ENCODE assay signal across 2 cellular contexts in genomic region chr2:140650825-140651224, GRCh38.
TF ChIP-seq lines count a peak whose summit lies in the region.

No MANE protein-coding gene starts in this region.

TF ChIP-seq in IMR-90, 13 proteins besides CTCF, POLR2A, EP300 and RAD21 (continued from another document):
- TF ChIP-seq ELK1 (IDR thresholded peaks at IDR 0.05; ENCODE audit: borderline replicate concordance, low read depth, low read length) (no peak), MAZ (IDR thresholded peaks at IDR 0.05; ENCODE audit: borderline replicate concordance, low read depth, low read length) (no peak), MAFK (IDR thresholded peaks at IDR 0.05; ENCODE audit: low read depth, low read length) (no peak), RCOR1 (IDR thresholded peaks at IDR 0.05; ENCODE audit: insufficient replicate concordance, low read length) (no peak), NFE2L2 (IDR thresholded peaks at IDR 0.05; ENCODE audit: low read depth, low read length) (no peak), CHD1 (IDR thresholded peaks at IDR 0.05; ENCODE audit: low read depth, low read length) (no peak), MXI1 (IDR thresholded peaks at IDR 0.05; ENCODE audit: borderline replicate concordance, low read depth, low read length) (no peak), RFX5 (IDR thresholded peaks at IDR 0.05; ENCODE audit: low read depth, low read length) (no peak), CEBPB (IDR thresholded peaks at IDR 0.05; ENCODE audit: low read depth, low read length) (no peak), FOS (IDR thresholded peaks at IDR 0.05; ENCODE audit: low read depth, low read length) (no peak), USF2 (IDR thresholded peaks at IDR 0.05; ENCODE audit: low read depth, low read length) (no peak), SMC3 (IDR thresholded peaks at IDR 0.05; ENCODE audit: low read depth, low read length) (no peak)

TF ChIP-seq in HepG2, 621 proteins besides CTCF, POLR2A, EP300 and RAD21 (continued from another document):
- TF ChIP-seq, protein P1, sequence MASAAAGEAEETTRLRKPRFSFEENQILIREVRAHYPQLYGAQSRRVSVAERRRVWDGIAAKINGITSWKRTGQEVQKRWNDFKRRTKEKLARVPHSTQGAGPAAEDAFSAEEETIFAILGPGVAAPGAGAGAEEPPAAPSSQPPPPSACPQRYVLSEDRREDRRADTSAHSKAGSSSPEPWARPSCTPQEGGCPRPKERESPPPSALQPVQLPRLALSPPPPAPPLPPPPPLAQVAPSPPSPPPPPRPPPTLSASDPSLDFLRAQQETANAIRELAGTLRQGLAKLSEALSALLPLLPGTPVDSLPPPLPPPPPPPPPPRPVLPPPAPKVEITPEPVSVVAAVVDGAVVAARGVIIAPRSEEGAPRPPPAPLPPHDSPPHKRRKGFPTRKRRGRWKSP (CRISPR knock-in tag; IDR thresholded peaks at IDR 0.05): no peak
- TF ChIP-seq KLF6 (CRISPR knock-in tag; IDR thresholded peaks at IDR 0.05) (no peak), MTA3 (CRISPR knock-in tag; IDR thresholded peaks at IDR 0.05) (no peak), POLR2G (IDR thresholded peaks at IDR 0.05; ENCODE audit: low read depth, low read length) (no peak)
